ENCODE assay signal across 23 cellular contexts in genomic region chr5:142506756-142507155, GRCh38.
DNase-seq lines count a peak whose midpoint lies in the region; ATAC-seq and TF ChIP-seq lines count a peak whose summit lies in the region.
"Had no signal": no experiment of that assay in that cellular context is flagged by ENCODE, and none has a peak within 500 bp of the region (broad histone marks: within the 10 kb centered on the region; RNA-seq: fewer than 3 reads in every experiment).

No MANE protein-coding gene starts in this region.

- no peak for TF ChIP-seq RAD21 in HCT116 (IDR thresholded peaks at IDR 0.05; ENCODE audit: low read depth)

- H3K36me3 ChIP-seq in right atrium auricular region (no peaks in the 10 kb centered on the region), HCT116 (ENCODE audit: control insufficient read depth in 1 of 2, insufficient read depth in 2 of 2, low read length in 2 of 2) (no peaks in the 10 kb centered on the region), mesendoderm (ENCODE audit: control insufficient read depth, insufficient read depth, low read length) (no peaks in the 10 kb centered on the region)
- H3K36me3 ChIP-seq: adrenal gland, brain microvascular endothelial cell, heart left ventricle, left ventricle myocardium inferior, tibial nerve had no signal

- POLR2A ChIA-PET in HCT116 (lab: Charles Lee): no interaction called here

- no peak overlapping the region for H3K23ac ChIP-seq in mesendoderm (ENCODE audit: low read length)

- H3K79me2 ChIP-seq in HCT116 (ENCODE audit: insufficient read depth, low read length): no peaks in the 10 kb centered on the region
- H3K79me2 ChIP-seq in mesendoderm (ENCODE audit: control insufficient read depth, insufficient read depth, low read length): no peaks in the 10 kb centered on the region

- H3K4me1 ChIP-seq in right atrium auricular region (peaks cover 0 to 11% of the 10 kb centered on the region in 2 donors), HCT116 (ENCODE audit: control insufficient read depth in 1 of 2, insufficient read depth in 2 of 2, low read length in 2 of 2) (peaks cover 8 to 33% of the 10 kb centered on the region in 2 experiments), mesendoderm (ENCODE audit: control insufficient read depth, low read depth, low read length) (peaks cover 12% of the 10 kb centered on the region)

- ATAC-seq in Right ventricle myocardium superior (ENCODE audit: poor library complexity) (peak; percentile 25), HCT116 (no peak)
- ATAC-seq: PC-3 had no signal

- CTCF ChIA-PET in HCT116 (lab: Charles Lee): no interaction called here

- no peak overlapping the region for H2AK5ac ChIP-seq in mesendoderm (ENCODE audit: low read length)

- H3K27ac ChIP-seq in right atrium auricular region (no peak overlapping the region), HCT116 (ENCODE audit: low read depth, low read length) (no peak overlapping the region), mesendoderm (ENCODE audit: low read depth, low read length) (no peak overlapping the region)
- H3K27ac ChIP-seq: adrenal gland, brain microvascular endothelial cell, coronary artery, tibial nerve had no signal

- H3K4ac ChIP-seq in mesendoderm (ENCODE audit: low read depth, low read length): peak overlapping the region; percentile 48

- H3K27me3 ChIP-seq in right atrium auricular region: no peaks in the 10 kb centered on the region
- no peaks in the 10 kb centered on the region for H3K27me3 ChIP-seq in HCT116 (ENCODE audit: insufficient read depth, low read length)
- H3K27me3 ChIP-seq in mesendoderm (ENCODE audit: insufficient read depth, low read length, poor library complexity): no peaks in the 10 kb centered on the region
- H3K27me3 ChIP-seq: adrenal gland, brain microvascular endothelial cell, heart left ventricle, tibial nerve had no signal

- H3K9ac ChIP-seq in HCT116 (ENCODE audit: low read length) (no peak overlapping the region), mesendoderm (ENCODE audit: low read length) (no peak overlapping the region)

- peaks cover 5% of the 10 kb centered on the region; the same call in 1 of the 2 replicates for H3K36me3 Mint-ChIP-seq in HFFc6 (ENCODE audit: low read depth)
- H3K36me3 Mint-ChIP-seq: CD4-positive, alpha-beta memory T cell had no signal

- H3K4me2 ChIP-seq in HCT116 (ENCODE audit: low read length) (0 out of 2 replicates have a peak overlapping the region, but pooled peaks have one; percentile 32), mesendoderm (ENCODE audit: low read length) (no peak overlapping the region)

- no peak overlapping the region for H2BK120ac ChIP-seq in mesendoderm (ENCODE audit: low read depth, low read length)

- TF ChIP-seq CTCF in right atrium auricular region (IDR thresholded peaks at IDR 0.05): no peak
- no peak for TF ChIP-seq CTCF in HCT116 (IDR thresholded peaks at IDR 0.05 in 2 of 3, conservative IDR thresholded peaks at IDR 0.05 in 1 of 3; ENCODE audit: borderline replicate concordance in 1 of 3, insufficient read depth in 1 of 3, low read depth in 2 of 3, low read length in 2 of 3)
- no peak for TF ChIP-seq CTCF in epithelial cell of esophagus (IDR thresholded peaks at IDR 0.05; ENCODE audit: insufficient read depth, low read depth, low read length, missing control alignments)
- no peak for TF ChIP-seq CTCF in HFFc6 (IDR thresholded peaks at IDR 0.05)

- H4K8ac ChIP-seq in mesendoderm (ENCODE audit: low read depth, low read length): no peak overlapping the region

- H2BK15ac ChIP-seq in mesendoderm (replicated peaks; ENCODE audit: low read depth): no peak overlapping the region

- intact Hi-C loops in Right ventricle myocardium superior (cut with DNase I) (no loop called here), HCT116 (cut with micrococcal nuclease) (no loop called here)

- no CpG with 5 or more reads among the region's 4 CpGs for WGBS in mesendoderm (ENCODE audit: extremely low coverage, insufficient coverage, low lambda C conversion rate)

- RAD21 ChIA-PET in HCT116 (lab: Charles Lee; ENCODE audit: low non-redundant PET in 1 of 2, low total read pairs in 2 of 2, uncharacterized antibody in 2 of 2, unreplicated experiment in 2 of 2): no interaction called here

- no peaks in the 10 kb centered on the region for H3K9me3 Mint-ChIP-seq in HFFc6
- H3K9me3 Mint-ChIP-seq: activated T-helper 2 cell treated with anti-CD3 and anti-CD28 coated beads, Interferon-gamma antibody, Interleukin-2, Interleukin-4, amounts not matched to agents 10 μg/mL and 5 μg/mL and 100 μg/mL, durations not matched to agents 14 hours and 24 hours and 36 hours; CD4-positive, alpha-beta memory T cell had no signal

- no peak overlapping the region for H3K4me3 Mint-ChIP-seq in HFFc6
- H3K4me3 Mint-ChIP-seq: CD4-positive, alpha-beta memory T cell had no signal

- H3K18ac ChIP-seq in mesendoderm (ENCODE audit: low read length): no peak overlapping the region

- no peak overlapping the region for H3K4me3 ChIP-seq in right atrium auricular region
- H3K4me3 ChIP-seq in HCT116 (replicated peaks in 1 of 2; ENCODE audit: low read depth in 1 of 2, low read length in 2 of 2): no peak overlapping the region
- no peak overlapping the region for H3K4me3 ChIP-seq in epithelial cell of esophagus (ENCODE audit: low read length)
- no peak overlapping the region for H3K4me3 ChIP-seq in mesendoderm (ENCODE audit: low read length)
- H3K4me3 ChIP-seq: adrenal gland, coronary artery, heart left ventricle, left ventricle myocardium inferior, tibial nerve had no signal

- H4K20me1 ChIP-seq in HCT116 (ENCODE audit: insufficient read depth): no peaks in the 10 kb centered on the region

- H3K27ac Mint-ChIP-seq in HFFc6: no peak overlapping the region
- H3K27ac Mint-ChIP-seq: activated T-helper 2 cell treated with anti-CD3 and anti-CD28 coated beads, Interferon-gamma antibody, Interleukin-2, Interleukin-4, amounts not matched to agents 10 μg/mL and 5 μg/mL and 100 μg/mL, durations not matched to agents 14 hours and 24 hours and 36 hours had no signal

- H3K4me1 Mint-ChIP-seq in HFFc6 (ENCODE audit: low read depth): peaks cover 23% of the 10 kb centered on the region

- no peak for TF ChIP-seq POLR2A in HCT116 (IDR thresholded peaks at IDR 0.05; ENCODE audit: borderline replicate concordance, extremely low read depth, insufficient read depth, insufficient read length)

- no peak overlapping the region for H2AFZ ChIP-seq in HCT116 (ENCODE audit: low read depth, low read length, poor library complexity, severe bottlenecking)

- no peak overlapping the region for H4K5ac ChIP-seq in mesendoderm (ENCODE audit: low read length)

- no TSS peak for BruUV-seq in HCT116 (replicated peaks; lab: Mats Ljungman, UMichigan)

- H2BK5ac ChIP-seq in mesendoderm (ENCODE audit: low read length): no peak overlapping the region

- H3K27me3 Mint-ChIP-seq in HFFc6 (ENCODE audit: insufficient read depth): no peaks in the 10 kb centered on the region
- H3K27me3 Mint-ChIP-seq: CD4-positive, alpha-beta memory T cell had no signal

- H3K56ac ChIP-seq in mesendoderm (ENCODE audit: low read length): no peak overlapping the region

- no peak for DNase-seq in Right ventricle myocardium superior
- no peak for DNase-seq in right atrium auricular region (ENCODE audit: low spot score)
- DNase-seq in HCT116 (ENCODE audit: low read depth, low spot score): no peak
- peak; percentile 66 for DNase-seq in epithelial cell of esophagus (ENCODE audit: low read depth)
- DNase-seq in mesendoderm: no peak
- DNase-seq in NCI-H1436 treated with DMSO at 0.1 percent for 48 hours (lab: John Stamatoyannopoulos, UW): no peak
- DNase-seq in HFFc6: no peak
- DNase-seq in cerebellar cortex (ENCODE audit: low spot score): no peak
- DNase-seq: adrenal gland; brain microvascular endothelial cell; CD4-positive, alpha-beta memory T cell; DMS79 treated with DMSO at 0.1 percent for 48 hours; heart left ventricle; KBM-7; left ventricle myocardium inferior; NCI-H2171; NCI-H526 treated with DMSO at 0.1 percent for 48 hours; posterior cingulate gyrus; SHP77 treated with DMSO at 0.1 percent for 48 hours had no signal

- H3K79me1 ChIP-seq in mesendoderm (ENCODE audit: low read length): no peaks in the 10 kb centered on the region

- H3K9me3 ChIP-seq in right atrium auricular region (no peaks in the 10 kb centered on the region), HCT116 (ENCODE audit: control insufficient read depth in 1 of 2, insufficient read depth in 1 of 2, low read depth in 1 of 2, low read length in 2 of 2) (no peaks in the 10 kb centered on the region)
- H3K9me3 ChIP-seq: adrenal gland, heart left ventricle, left ventricle myocardium inferior, tibial nerve had no signal

- H3K9me2 ChIP-seq in HCT116 (ENCODE audit: insufficient read depth): no peaks in the 10 kb centered on the region

TF ChIP-seq in HCT116, 20 proteins besides CTCF, POLR2A, EP300 and RAD21 (continues in another document):
- TF ChIP-seq ZBTB33 (IDR thresholded peaks at IDR 0.05; ENCODE audit: extremely low read depth, insufficient replicate concordance, low read length): no peak
- TF ChIP-seq CEBPB (IDR thresholded peaks at IDR 0.05; ENCODE audit: low read depth): no peak
- no peak for TF ChIP-seq JUND (IDR thresholded peaks at IDR 0.05)
- no peak for TF ChIP-seq TCF7L2 (IDR thresholded peaks at IDR 0.05; ENCODE audit: borderline replicate concordance, extremely low read depth, insufficient read depth, insufficient read length)
- TF ChIP-seq EZH2phosphoT487 (IDR thresholded peaks at IDR 0.05; ENCODE audit: borderline replicate concordance): no peak
